ENCODE assay signal across 8 cellular contexts in the genomic region with DNA sequence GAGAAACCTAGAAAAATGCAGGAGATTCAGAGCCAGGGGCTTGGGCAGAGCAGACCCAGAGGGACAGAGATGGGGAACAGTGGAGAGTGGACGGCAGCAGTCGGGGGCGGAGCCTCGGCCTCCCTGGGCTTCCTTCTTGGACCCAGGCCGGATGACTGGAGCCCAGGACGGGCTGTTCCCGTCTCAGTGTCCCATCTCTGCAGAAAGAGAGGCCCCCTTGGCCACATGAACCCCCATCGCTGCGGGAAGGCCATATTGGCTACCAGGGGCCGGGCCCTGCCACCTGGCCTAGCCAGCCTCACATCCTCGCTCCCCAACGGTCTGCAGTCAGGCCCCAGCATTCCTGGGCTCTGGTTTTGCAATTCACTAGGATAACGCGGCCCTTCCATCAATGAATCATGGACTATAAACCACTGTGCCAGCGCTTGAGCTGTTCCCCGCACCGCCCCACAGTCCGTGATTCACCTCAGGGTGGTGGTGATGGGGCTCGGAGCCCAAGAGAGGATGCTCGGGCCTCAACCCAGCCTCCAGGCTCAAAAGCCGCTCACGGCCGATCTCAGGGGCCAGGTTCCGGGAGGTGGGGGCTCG.
DNase-seq lines count a peak whose midpoint lies in the region; ATAC-seq and TF ChIP-seq lines count a peak whose summit lies in the region.

No MANE protein-coding gene starts in this region.

- no peak overlapping the region for H3K4me3 Mint-ChIP-seq in stimulated activated naive CD8-positive, alpha-beta T cell treated with anti-CD3 and anti-CD28 coated beads, Interleukin-15, Interleukin-2, amounts not matched to agents 100 ng/mL and 50 ng/mL, for 24 hours
- H3K4me3 Mint-ChIP-seq in CD14-positive monocyte, result no peak overlapping the region

- H3K27me3 Mint-ChIP-seq in stimulated activated naive CD8-positive, alpha-beta T cell treated with anti-CD3 and anti-CD28 coated beads, Interleukin-15, Interleukin-2, amounts not matched to agents 100 ng/mL and 50 ng/mL, for 24 hours, result no peaks in the 10 kb centered on the region
- H3K27me3 Mint-ChIP-seq in CD14-positive monocyte (ENCODE audit: low read depth in 3 of 3), result peaks cover 0 to 2% (median 0%) of the 10 kb centered on the region in 3 donors

- H3K9me3 Mint-ChIP-seq in stimulated activated naive CD8-positive, alpha-beta T cell treated with anti-CD3 and anti-CD28 coated beads, Interleukin-15, Interleukin-2, amounts not matched to agents 100 ng/mL and 50 ng/mL, for 24 hours, result no peaks in the 10 kb centered on the region
- peaks cover 0 to 2% (median 0%) of the 10 kb centered on the region in 7 donors for H3K9me3 Mint-ChIP-seq in CD14-positive monocyte

- H3K36me3 Mint-ChIP-seq in stimulated activated naive CD8-positive, alpha-beta T cell treated with anti-CD3 and anti-CD28 coated beads, Interleukin-15, Interleukin-2, amounts not matched to agents 100 ng/mL and 50 ng/mL, for 24 hours (ENCODE audit: low read depth), result peaks cover 11% of the 10 kb centered on the region
- peaks cover 75 to 94% of the 10 kb centered on the region in 2 donors for H3K36me3 Mint-ChIP-seq in CD14-positive monocyte

- H3K4me1 Mint-ChIP-seq in stimulated activated naive CD8-positive, alpha-beta T cell treated with anti-CD3 and anti-CD28 coated beads, Interleukin-15, Interleukin-2, amounts not matched to agents 100 ng/mL and 50 ng/mL, for 24 hours (ENCODE audit: low read depth), result no peaks in the 10 kb centered on the region
- no peaks in the 10 kb centered on the region for H3K4me1 Mint-ChIP-seq in CD14-positive monocyte

- no peak for DNase-seq in stimulated activated naive CD8-positive, alpha-beta T cell treated with anti-CD3 and anti-CD28 coated beads, Interleukin-15, Interleukin-2, amounts not matched to agents 100 U/mL and 50 U/mL, for 24 hours
- DNase-seq in ecto neural progenitor cell (ENCODE audit: low spot score) (peak; percentile 70), myocyte (ENCODE audit: low read depth) (peak; percentile 85), CD14-positive monocyte (ENCODE audit: low spot score) (no peak), NCI-H446 (lab: John Stamatoyannopoulos, UW) (no peak)

- intact Hi-C loops in CD14-positive monocyte (cut with micrococcal nuclease), result no loop called here

- H3K27ac Mint-ChIP-seq in stimulated activated naive CD8-positive, alpha-beta T cell treated with anti-CD3 and anti-CD28 coated beads, Interleukin-15, Interleukin-2, amounts not matched to agents 100 ng/mL and 50 ng/mL, for 24 hours, result peak overlapping the region; percentile 23
- peak overlapping the region in 1 of 7 donors; percentile 55 for H3K27ac Mint-ChIP-seq in CD14-positive monocyte

- ATAC-seq in stimulated activated naive CD8-positive, alpha-beta T cell treated with anti-CD3 and anti-CD28 coated beads, Interleukin-15, Interleukin-2, amounts not matched to agents 100 U/mL and 50 U/mL, for 24 hours, result no peak
- ATAC-seq in GM18511 (IDR thresholded peaks at IDR 0.05; ENCODE audit: unreplicated experiment), result no peak
- no peak for ATAC-seq in GM19455 (IDR thresholded peaks at IDR 0.05; ENCODE audit: unreplicated experiment)

- TF ChIP-seq CTCF in CD14-positive monocyte (IDR thresholded peaks at IDR 0.05), result no peak

Comparison
In these comparisons a context has a peak if more than half of its experiments do, and no peak if none do; other contexts are left out.
1. DNase-seq: peak in ecto neural progenitor cell (single experiment) and myocyte (single experiment); none in stimulated activated naive CD8-positive, alpha-beta T cell treated with anti-CD3 and anti-CD28 coated beads, Interleukin-15, Interleukin-2, amounts not matched to agents 100 U/mL and 50 U/mL, for 24 hours (single experiment), CD14-positive monocyte (single experiment) and NCI-H446 (0 of 2).